Comparison of ENCODE assay signal across 1 cellular context in genomic region chr6:130203370-130203769, GRCh38.
TF ChIP-seq lines count a peak whose summit lies in the region.

No MANE protein-coding gene starts in this region.

TF ChIP-seq in H1, 55 proteins besides CTCF, POLR2A, EP300 and RAD21 (continued from another document):
- TF ChIP-seq SP4 (IDR thresholded peaks at IDR 0.05; ENCODE audit: low read length), result no peak
- TF ChIP-seq CREB1 (IDR thresholded peaks at IDR 0.05), result no peak
- no peak for TF ChIP-seq NRF1 (IDR thresholded peaks at IDR 0.05; ENCODE audit: low read depth, low read length)
- TF ChIP-seq SUZ12 (IDR thresholded peaks at IDR 0.05; ENCODE audit: low read length), result no peak
- no peak for TF ChIP-seq BACH1 (IDR thresholded peaks at IDR 0.05; ENCODE audit: low read length)
